In the genomic region with DNA sequence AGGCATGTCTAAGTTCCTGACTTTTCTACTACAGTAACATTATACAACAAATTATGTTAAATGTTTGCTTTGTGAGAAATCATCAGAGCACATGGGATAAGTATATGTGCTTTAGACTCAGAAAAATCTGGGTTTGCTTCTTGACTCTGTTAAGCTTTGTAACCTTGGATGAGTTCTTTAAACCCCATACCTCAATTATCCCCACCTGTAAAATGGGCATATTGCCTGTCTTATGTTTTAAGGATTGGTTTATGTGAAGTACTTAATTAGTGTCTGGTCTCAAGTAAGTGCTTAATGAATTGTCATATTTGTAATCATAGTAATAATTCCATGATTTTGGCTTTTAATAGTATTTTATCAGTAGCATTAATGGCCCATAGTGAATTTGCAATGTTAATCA, we compare ENCODE assay signal across 20 cellular contexts.
DNase-seq lines count a peak whose midpoint lies in the region; FAIRE-seq and TF ChIP-seq lines count a peak whose summit lies in the region.
"Had no signal": no experiment of that assay in that cellular context is flagged by ENCODE, and none has a peak within 500 bp of the region (broad histone marks: within the 10 kb centered on the region; RNA-seq: fewer than 3 reads in every experiment).

No MANE protein-coding gene starts in this region.

- FAIRE-seq in GM19239 (lab: Jason Lieb, UNC) (peak; percentile 56), H1 (lab: Jason Lieb, UNC) (no peak)
- FAIRE-seq: D721Med, GM12891 had no signal

- no peak overlapping the region for H2BK120ac ChIP-seq in H1 (replicated peaks; ENCODE audit: low read depth, low read length)

- H3K4me3 ChIP-seq in Karpas-422 (ENCODE audit: low read length) (0 out of 2 replicates have a peak overlapping the region, but pooled peaks have one; percentile 7), H1 (ENCODE audit: extremely low read depth in 1 of 4, insufficient read depth in 2 of 4, low read depth in 3 of 4, low read length in 4 of 4) (no peak overlapping the region)
- H3K4me3 ChIP-seq: BLaER1 had no signal

- TF ChIP-seq POLR2A in H1 (IDR thresholded peaks at IDR 0.05; ENCODE audit: control extremely low read depth in 1 of 2, low read depth in 2 of 2, low read length in 2 of 2) = no peak

- TF ChIP-seq CTCF in H1 (IDR thresholded peaks at IDR 0.05; ENCODE audit: control extremely low read depth in 1 of 3, insufficient read depth in 1 of 3, low read depth in 1 of 3, low read length in 3 of 3) = no peak

- no peak overlapping the region for H4K91ac ChIP-seq in H1 (replicated peaks; ENCODE audit: insufficient read length, low read length)

- H3K9ac ChIP-seq in Karpas-422 (ENCODE audit: low read length) (no peak overlapping the region), H1 (replicated peaks in 1 of 4; ENCODE audit: extremely low read depth in 1 of 4, low read depth in 3 of 4, low read length in 3 of 4) (no peak overlapping the region)
- H3K9ac ChIP-seq: BLaER1 had no signal

- H3K27ac ChIP-seq in Karpas-422 (ENCODE audit: low read length) (peak overlapping the region; percentile 78), H1 (ENCODE audit: low read depth, low read length) (no peak overlapping the region)
- H3K27ac ChIP-seq: BLaER1 had no signal

- H3K23me2 ChIP-seq in H1 (ENCODE audit: low read depth, low read length) = no peaks in the 10 kb centered on the region

- no peak overlapping the region for H3K4ac ChIP-seq in H1 (replicated peaks; ENCODE audit: insufficient read length, low read depth, low read length)

- H2AFZ ChIP-seq in Karpas-422 (ENCODE audit: low read length) = no peak overlapping the region
- no peak overlapping the region for H2AFZ ChIP-seq in H1 (ENCODE audit: low read length)

- no peak overlapping the region for H3K14ac ChIP-seq in H1 (ENCODE audit: insufficient read length)

- H2BK20ac ChIP-seq in H1 (ENCODE audit: low read length) = no peak overlapping the region

- no peak for TF ChIP-seq EP300 in H1 (IDR thresholded peaks at IDR 0.05; ENCODE audit: borderline replicate concordance in 1 of 2, low read depth in 2 of 2, low read length in 2 of 2)

- H3K9me2 ChIP-seq in Karpas-422 (replicated peaks; ENCODE audit: insufficient read depth, low read length) = no peaks in the 10 kb centered on the region

- no peak for DNase-seq in GM19239 (ENCODE audit: insufficient read length, low spot score)
- DNase-seq in Karpas-422 = no peak
- DNase-seq in H1 (ENCODE audit: low read depth in 1 of 2, low spot score in 2 of 2) = no peak
- no peak for DNase-seq in activated CD4-positive, CD25-positive, alpha-beta regulatory T cell treated with anti-CD3 and anti-CD28 coated beads, Interleukin-2, amount 50 U/mL, for 72 hours
- DNase-seq in NCI-H524 (lab: John Stamatoyannopoulos, UW) = no peak
- DNase-seq in COLO668 (lab: John Stamatoyannopoulos, UW; ENCODE audit: unreplicated experiment) = no peak
- DNase-seq: 8988T; ACHN; BE2C; C1 segment of cervical spinal cord; Caco-2; Calu3; CD4-positive, alpha-beta memory T cell; CD4-positive, CD25-positive, alpha-beta regulatory T cell; CD8-positive, alpha-beta memory T cell; DMS79 treated with DMSO at 0.1 percent for 48 hours; GF-D8 had no signal

- no peak overlapping the region for H3K56ac ChIP-seq in H1 (replicated peaks; ENCODE audit: insufficient read length, low read depth, low read length)

- CTCF ChIA-PET in H1 (lab: Charles Lee; ENCODE audit: partially characterized antibody) = interaction anchor here (0.6 kb wide), 1 partner anchor 148 kb away, joined by 3 read pairs; no protein-coding TSS in a partner anchor

- H4K5ac ChIP-seq in H1 (ENCODE audit: insufficient read length, low read depth, low read length) = no peak overlapping the region

- no peak overlapping the region for H2BK15ac ChIP-seq in H1 (ENCODE audit: low read length)

- no peak overlapping the region for H2AK5ac ChIP-seq in H1 (ENCODE audit: low read depth, low read length)

- H4K8ac ChIP-seq in H1 (ENCODE audit: extremely low read depth, insufficient read depth, low read length) = no peak overlapping the region

- H3K18ac ChIP-seq in H1 (ENCODE audit: extremely low read depth, low read length) = no peak overlapping the region

- no peak overlapping the region for H3K23ac ChIP-seq in H1 (ENCODE audit: insufficient read length)

- H3K79me1 ChIP-seq in H1 (ENCODE audit: low read depth, low read length) = no peaks in the 10 kb centered on the region

- H3K4me2 ChIP-seq in Karpas-422 (ENCODE audit: low read depth, low read length, poor library complexity, severe bottlenecking) (peak overlapping the region; percentile 45), H1 (ENCODE audit: insufficient read depth in 1 of 2, low read depth in 2 of 2, low read length in 2 of 2) (no peak overlapping the region)
- H3K4me2 ChIP-seq: BLaER1 had no signal

- H2BK5ac ChIP-seq in H1 (ENCODE audit: low read depth, low read length) = no peak overlapping the region

- POLR2A ChIA-PET in H1 (lab: Charles Lee; ENCODE audit: partially characterized antibody) = no interaction called here

- H3K9me3 ChIP-seq in Karpas-422 (ENCODE audit: low read length) (no peaks in the 10 kb centered on the region), H1 (ENCODE audit: insufficient read depth in 2 of 2, low read depth in 1 of 2, low read length in 1 of 2) (0 out of 4 replicates have a peak, but pooled peaks cover 0 to under 1% of the 10 kb centered on the region in 2 experiments)
- H3K9me3 ChIP-seq: BE2C, BLaER1, Caco-2 had no signal

- H4K20me1 ChIP-seq in Karpas-422 (ENCODE audit: insufficient read depth, low read depth, low read length) (no peaks in the 10 kb centered on the region), H1 (replicated peaks in 1 of 2; ENCODE audit: control insufficient read depth in 1 of 2, insufficient read depth in 2 of 2, low read length in 2 of 2) (no peaks in the 10 kb centered on the region)
- H4K20me1 ChIP-seq: BLaER1 had no signal

- no peak for TF ChIP-seq RAD21 in H1 (IDR thresholded peaks at IDR 0.05 in 1 of 2, conservative IDR thresholded peaks at IDR 0.05 in 1 of 2; ENCODE audit: low read depth in 2 of 2, low read length in 2 of 2)

- peaks cover 27% of the 10 kb centered on the region for H3K4me1 ChIP-seq in Karpas-422 (ENCODE audit: low read length)
- no peaks in the 10 kb centered on the region for H3K4me1 ChIP-seq in H1 (replicated peaks in 1 of 4; ENCODE audit: control insufficient read depth in 3 of 4, insufficient read depth in 4 of 4, low read length in 3 of 4)
- H3K4me1 ChIP-seq: BE2C, BLaER1 had no signal

- H3K27me3 ChIP-seq in Karpas-422 (ENCODE audit: low read length) (no peaks in the 10 kb centered on the region), H1 (replicated peaks in 1 of 4; ENCODE audit: control insufficient read depth in 3 of 4, extremely low read depth in 1 of 4, insufficient read depth in 3 of 4, low read length in 3 of 4) (no peaks in the 10 kb centered on the region)
- H3K27me3 ChIP-seq: BE2C, BLaER1 had no signal

- H3K36me3 ChIP-seq in Karpas-422 (ENCODE audit: insufficient read depth, low read length) (peaks cover 46% of the 10 kb centered on the region), H1 (ENCODE audit: control insufficient read depth in 2 of 4, insufficient read depth in 4 of 4, low read length in 3 of 4) (peaks cover 0 to 9% (median under 1%) of the 10 kb centered on the region in 4 experiments; a peak in 2 of 8 replicates)
- H3K36me3 ChIP-seq: BE2C had no signal

- peaks cover 55% of the 10 kb centered on the region for H3K79me2 ChIP-seq in Karpas-422 (ENCODE audit: low read length)
- no peaks in the 10 kb centered on the region for H3K79me2 ChIP-seq in H1 (ENCODE audit: control insufficient read depth in 1 of 2, insufficient read depth in 2 of 2, low read length in 2 of 2)

- H2BK12ac ChIP-seq in H1 (ENCODE audit: low read depth, low read length) = no peak overlapping the region

TF ChIP-seq in H1, 55 proteins besides CTCF, POLR2A, EP300 and RAD21:
- TF ChIP-seq TAF7 (optimal IDR thresholded peaks at IDR 0.05; ENCODE audit: borderline replicate concordance, low read depth, low read length) = no peak
- peak; percentile 78; the same call in 1 of the 2 replicates for TF ChIP-seq KDM1A (IDR thresholded peaks at IDR 0.05; ENCODE audit: borderline replicate concordance, low read length)
